ENCODE assay signal across 8 cellular contexts in genomic region chr11:6604081-6604626, GRCh38. TPM values are rescaled to one million over a fixed set of nuclear protein-coding genes. Genes with fewer than 3 reads are reported as not detected.
DNase-seq lines count a peak whose midpoint lies in the region; ATAC-seq, FAIRE-seq and TF ChIP-seq lines count a peak whose summit lies in the region.

No MANE protein-coding gene starts in this region.

- POLR2A ChIA-PET in endothelial cell of umbilical vein (lab: Charles Lee) = interaction anchor here (0.8 to 1.4 kb wide), 2 partner anchors 14 to 31 kb away, joined by 3 to 6 read pairs; partner anchors contain the start of gene TPP1

- WGBS in suprapubic skin = 0% methylated on average over 9 of the region's 20 CpGs

- FAIRE-seq in endothelial cell of umbilical vein (lab: Jason Lieb, UNC) = peak; percentile 79

- TF ChIP-seq CTCF in GM13977 (IDR thresholded peaks at IDR 0.05; ENCODE audit: extremely low read depth, insufficient read depth, missing control alignments) (peak; percentile 51), endothelial cell of umbilical vein (IDR thresholded peaks at IDR 0.05; ENCODE audit: extremely low read depth in 1 of 2, insufficient read depth in 1 of 2, low read depth in 1 of 2, low read length in 2 of 2) (peak in 1 of 2 donors; percentile 23), suprapubic skin (IDR thresholded peaks at IDR 0.05) (no peak)

- TF ChIP-seq EP300 in suprapubic skin (IDR thresholded peaks at IDR 0.05) = no peak

- H3K79me2 ChIP-seq in endothelial cell of umbilical vein (ENCODE audit: control insufficient read depth, insufficient read depth, low read length) = peaks cover 86% of the 10 kb centered on the region

- peak overlapping the region; percentile 91 for H3K4me2 ChIP-seq in endothelial cell of umbilical vein (ENCODE audit: insufficient read depth, low read length)

- intact Hi-C loops in endothelial cell of umbilical vein (cut with micrococcal nuclease) = loop anchor here (1.0 to 2.0 kb wide), 5 partner anchors 14 to 281 kb away; no protein-coding TSS in a partner anchor

- H4K20me1 ChIP-seq in endothelial cell of umbilical vein (replicated peaks; ENCODE audit: control insufficient read depth, extremely low read depth, insufficient read depth, low read length) = peaks cover 3% of the 10 kb centered on the region

- in situ Hi-C loops in ACHN (cut with HindIII; ENCODE audit: low pct_ligation_motif_present, low pct_unique_long_range_greater_than_20kb, low sequenced_read_pairs) = no loop called here
- in situ Hi-C loops in GM13977 (cut with MboI; ENCODE audit: low pct_unique_long_range_greater_than_20kb, low sequenced_read_pairs, unreplicated experiment) = no loop called here

- H3K9me3 ChIP-seq in endothelial cell of umbilical vein (replicated peaks; ENCODE audit: control insufficient read depth, insufficient read depth, low read length) (no peaks in the 10 kb centered on the region), suprapubic skin (no peaks in the 10 kb centered on the region)

- CTCF ChIA-PET in endothelial cell of umbilical vein (lab: Charles Lee) = interaction anchor here (0.6 to 7.7 kb wide), 19 partner anchors 9 to 225 kb away, joined by 3 to 122 read pairs (median 6); partner anchors contain the start of genes ARFIP2, DCHS1, MRPL17 and TAF10

- H3K27ac ChIP-seq in endothelial cell of umbilical vein (ENCODE audit: insufficient read depth, low read depth, low read length) (peak overlapping the region; percentile 83), suprapubic skin (peak overlapping the region; percentile 89)

- H3K4me3 ChIP-seq in endothelial cell of umbilical vein (replicated peaks in 1 of 3; ENCODE audit: insufficient read depth in 1 of 3, low read depth in 1 of 3, low read length in 3 of 3) (peak overlapping the region; percentile 62 to 97 (median 90)), suprapubic skin (peak overlapping the region; percentile 54)

- peak overlapping the region; percentile 83 for H2AFZ ChIP-seq in endothelial cell of umbilical vein (ENCODE audit: low read depth, low read length)

- peaks cover 50% of the 10 kb centered on the region for H3K4me1 ChIP-seq in endothelial cell of umbilical vein (ENCODE audit: control insufficient read depth, extremely low read depth, insufficient read depth, low read length)
- peaks cover 60% of the 10 kb centered on the region for H3K4me1 ChIP-seq in suprapubic skin

- DNase-seq in ACHN (peak; percentile 64), GM13977 (ENCODE audit: low spot score) (peak; percentile 81), NCI-H526 (lab: John Stamatoyannopoulos, UW) (peak; percentile 40 to 67), endothelial cell of umbilical vein (ENCODE audit: low read depth, low spot score) (peak; percentile 79), mesenteric fat pad (ENCODE audit: low spot score) (peak; percentile 89), suprapubic skin (ENCODE audit: low spot score in 2 of 2) (no peak)
- DNase-seq in activated CD8-positive, alpha-beta memory T cell treated with anti-CD3 and anti-CD28 coated beads for 24 hours = peak; percentile 73

- H3K27me3 ChIP-seq in endothelial cell of umbilical vein (ENCODE audit: control insufficient read depth in 2 of 2, insufficient read depth in 2 of 2, low read length in 2 of 2) (no peaks in the 10 kb centered on the region), suprapubic skin (no peaks in the 10 kb centered on the region)

- no peaks in the 10 kb centered on the region for H3K9me1 ChIP-seq in endothelial cell of umbilical vein (replicated peaks; ENCODE audit: control insufficient read depth, extremely low read depth, insufficient read depth, low read length)

- TF ChIP-seq POLR2A in endothelial cell of umbilical vein (IDR thresholded peaks at IDR 0.05; ENCODE audit: low read depth, low read length) (no peak), suprapubic skin (IDR thresholded peaks at IDR 0.05) (no peak)

- peaks cover 31 to 33% of the 10 kb centered on the region in 2 experiments for H3K36me3 ChIP-seq in endothelial cell of umbilical vein (ENCODE audit: control insufficient read depth in 2 of 2, extremely low read depth in 1 of 2, insufficient read depth in 2 of 2, low read length in 2 of 2)
- peaks cover 37% of the 10 kb centered on the region for H3K36me3 ChIP-seq in suprapubic skin

- peak overlapping the region; percentile 79 for H3K9ac ChIP-seq in endothelial cell of umbilical vein (replicated peaks; ENCODE audit: extremely low read depth, insufficient read depth, low read length)

- dilution Hi-C loops in endothelial cell of umbilical vein (cut with MboI; ENCODE audit: extremely low pct_ligation_motif_present, low sequenced_read_pairs) = no loop called here

- peak; percentile 39 for ATAC-seq in HG02870 (IDR thresholded peaks at IDR 0.05; ENCODE audit: unreplicated experiment)

- TSS peak; percentile 58 for BruUV-seq in endothelial cell of umbilical vein (replicated peaks; lab: Mats Ljungman, UMichigan)

TF ChIP-seq in endothelial cell of umbilical vein, 7 proteins besides CTCF, POLR2A, EP300 and RAD21:
- TF ChIP-seq FOS (IDR thresholded peaks at IDR 0.05; ENCODE audit: borderline replicate concordance, insufficient read depth, low read length) = no peak

RNA-seq across cellular contexts. Expression of gene ILK, which starts 0.6 kb away (rescaled TPM):
- total RNA-seq in endothelial cell of umbilical vein (221 and 233 TPM in 2 replicates), mesenteric fat pad (141 TPM), suprapubic skin (10 to 100 TPM; 59.8 to 83.8 (median 71.5) TPM)
- 296 and 299 TPM in 2 replicates for polyA plus RNA-seq in endothelial cell of umbilical vein
- 264 and 294 TPM in 2 replicates for polyA plus RNA-seq in endothelial cell of umbilical vein (2011; cell fraction: cytosol; rRNA removed)
- polyA plus RNA-seq in endothelial cell of umbilical vein (2011; cell fraction: nucleus; rRNA removed) = 453 and 501 TPM in 2 replicates
- polyA plus RNA-seq in endothelial cell of umbilical vein (2012) = 152 and 160 TPM in 2 replicates
- polyA minus RNA-seq in endothelial cell of umbilical vein = 221 and 253 TPM in 2 replicates
- 85.9 TPM for polyA minus RNA-seq in endothelial cell of umbilical vein (2011; cell fraction: cytosol; rRNA and poly(A)+ RNA removed)
- 81.1 and 90.3 TPM in 2 replicates for polyA minus RNA-seq in endothelial cell of umbilical vein (2011; cell fraction: nucleus; rRNA and poly(A)+ RNA removed)

RNA-seq across cellular contexts. Expression of gene RRP8, which starts 0.7 kb away (rescaled TPM):
- total RNA-seq in endothelial cell of umbilical vein (19.4 and 23.3 TPM in 2 replicates), mesenteric fat pad (20.8 TPM), suprapubic skin (10 to 100 TPM; 15.9 to 33.6 (median 18.3) TPM)
- polyA plus RNA-seq in endothelial cell of umbilical vein = 6.4 and 7.2 TPM in 2 replicates
- 10.6 and 12.4 TPM in 2 replicates for polyA plus RNA-seq in endothelial cell of umbilical vein (2011; cell fraction: cytosol; rRNA removed)
- polyA plus RNA-seq in endothelial cell of umbilical vein (2011; cell fraction: nucleus; rRNA removed) = 19.6 and 20.2 TPM in 2 replicates
- polyA plus RNA-seq in endothelial cell of umbilical vein (2012) = 14.6 and 18.5 TPM in 2 replicates
- polyA minus RNA-seq in endothelial cell of umbilical vein = 8.9 and 14.9 TPM in 2 replicates
- polyA minus RNA-seq in endothelial cell of umbilical vein (2011; cell fraction: cytosol; rRNA and poly(A)+ RNA removed) = 11.8 TPM
- polyA minus RNA-seq in endothelial cell of umbilical vein (2011; cell fraction: nucleus; rRNA and poly(A)+ RNA removed) = 15.7 and 17.2 TPM in 2 replicates

RNA-seq across cellular contexts. Expression of gene TAF10, which starts 7.9 kb away (rescaled TPM):
- total RNA-seq in endothelial cell of umbilical vein (86.2 and 105 TPM in 2 replicates), mesenteric fat pad (142 TPM), suprapubic skin (10 to 100 TPM; 24.1 to 54.5 (median 40.1) TPM)
- 149 and 208 TPM in 2 replicates for polyA plus RNA-seq in endothelial cell of umbilical vein
- polyA plus RNA-seq in endothelial cell of umbilical vein (2011; cell fraction: cytosol; rRNA removed) = 153 and 155 TPM in 2 replicates
- polyA plus RNA-seq in endothelial cell of umbilical vein (2011; cell fraction: nucleus; rRNA removed) = 91.4 and 134 TPM in 2 replicates
- polyA plus RNA-seq in endothelial cell of umbilical vein (2012) = 213 and 235 TPM in 2 replicates
- 80.6 and 94.6 TPM in 2 replicates for polyA minus RNA-seq in endothelial cell of umbilical vein
- polyA minus RNA-seq in endothelial cell of umbilical vein (2011; cell fraction: cytosol; rRNA and poly(A)+ RNA removed) = 63.8 TPM
- polyA minus RNA-seq in endothelial cell of umbilical vein (2011; cell fraction: nucleus; rRNA and poly(A)+ RNA removed) = 21.2 and 22.1 TPM in 2 replicates

RNA-seq across cellular contexts. Expression of gene TPP1, which starts 15.1 kb away (rescaled TPM):
- 101 and 124 TPM in 2 replicates for total RNA-seq in endothelial cell of umbilical vein
- polyA plus RNA-seq in endothelial cell of umbilical vein = 219 and 224 TPM in 2 replicates
- 99.6 and 106 TPM in 2 replicates for polyA plus RNA-seq in endothelial cell of umbilical vein (2011; cell fraction: cytosol; rRNA removed)
- 233 and 244 TPM in 2 replicates for polyA plus RNA-seq in endothelial cell of umbilical vein (2011; cell fraction: nucleus; rRNA removed)
- polyA plus RNA-seq in endothelial cell of umbilical vein (2012) = 144 and 174 TPM in 2 replicates
- 171 and 223 TPM in 2 replicates for polyA minus RNA-seq in endothelial cell of umbilical vein
- 50.7 TPM for polyA minus RNA-seq in endothelial cell of umbilical vein (2011; cell fraction: cytosol; rRNA and poly(A)+ RNA removed)
- 61.0 and 85.1 TPM in 2 replicates for polyA minus RNA-seq in endothelial cell of umbilical vein (2011; cell fraction: nucleus; rRNA and poly(A)+ RNA removed)
- total RNA-seq in mesenteric fat pad = 133 TPM
- total RNA-seq in suprapubic skin = 100 to 1,000 TPM in 2 of 4 donors, 10 to 100 TPM in 2; 56.1 to 126 (median 81.9) TPM

RNA-seq across cellular contexts. Expression of gene DCHS1, which starts 51.5 kb away (rescaled TPM):
- total RNA-seq in endothelial cell of umbilical vein (73.0 and 73.1 TPM in 2 replicates), mesenteric fat pad (23.0 TPM), suprapubic skin (1 to 10 TPM; 3.9 to 9.0 (median 6.4) TPM)
- 56.2 and 64.2 TPM in 2 replicates for polyA plus RNA-seq in endothelial cell of umbilical vein
- 31.1 and 35.9 TPM in 2 replicates for polyA plus RNA-seq in endothelial cell of umbilical vein (2011; cell fraction: cytosol; rRNA removed)
- 89.5 and 105 TPM in 2 replicates for polyA plus RNA-seq in endothelial cell of umbilical vein (2011; cell fraction: nucleus; rRNA removed)
- 52.6 and 58.4 TPM in 2 replicates for polyA plus RNA-seq in endothelial cell of umbilical vein (2012)
- 125 and 133 TPM in 2 replicates for polyA minus RNA-seq in endothelial cell of umbilical vein
- polyA minus RNA-seq in endothelial cell of umbilical vein (2011; cell fraction: cytosol; rRNA and poly(A)+ RNA removed) = not detected
- polyA minus RNA-seq in endothelial cell of umbilical vein (2011; cell fraction: nucleus; rRNA and poly(A)+ RNA removed) = 59.4 and 70.9 TPM in 2 replicates

Comparison
In these comparisons a context has a peak if more than half of its experiments do, and no peak if none do; other contexts are left out.
1. DNase-seq: peak in ACHN (single experiment), GM13977 (single experiment), NCI-H526 (2 of 2), activated CD8-positive, alpha-beta memory T cell treated with anti-CD3 and anti-CD28 coated beads for 24 hours (single experiment), endothelial cell of umbilical vein (single experiment) and mesenteric fat pad (single experiment); none in suprapubic skin (0 of 2).